In the genomic region with DNA sequence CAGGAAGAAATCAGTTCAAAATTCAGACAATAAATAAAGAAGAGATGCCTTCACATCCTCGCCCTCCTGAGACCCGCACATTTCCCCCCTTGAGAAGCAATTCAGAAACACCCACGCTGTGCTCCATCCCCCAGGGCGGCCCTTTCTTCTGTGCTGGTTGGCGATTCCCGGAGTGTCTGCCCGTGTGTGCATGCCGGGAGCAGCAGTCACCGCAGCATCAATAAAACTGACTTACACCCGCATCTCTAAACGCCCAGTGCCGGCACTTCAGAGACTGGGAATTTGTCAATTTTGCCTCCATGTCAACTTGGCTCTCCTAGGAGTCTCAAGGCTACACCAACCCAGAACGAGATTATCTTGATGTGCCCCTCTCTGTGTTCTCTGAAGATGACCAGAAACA, we compare ENCODE assay signal across 1 cellular context.
TF ChIP-seq lines count a peak whose summit lies in the region.

No MANE protein-coding gene starts in this region.

TF ChIP-seq in GM23338, 12 proteins besides CTCF, POLR2A, EP300 and RAD21 (continued from another document):
- TF ChIP-seq, protein P1, sequence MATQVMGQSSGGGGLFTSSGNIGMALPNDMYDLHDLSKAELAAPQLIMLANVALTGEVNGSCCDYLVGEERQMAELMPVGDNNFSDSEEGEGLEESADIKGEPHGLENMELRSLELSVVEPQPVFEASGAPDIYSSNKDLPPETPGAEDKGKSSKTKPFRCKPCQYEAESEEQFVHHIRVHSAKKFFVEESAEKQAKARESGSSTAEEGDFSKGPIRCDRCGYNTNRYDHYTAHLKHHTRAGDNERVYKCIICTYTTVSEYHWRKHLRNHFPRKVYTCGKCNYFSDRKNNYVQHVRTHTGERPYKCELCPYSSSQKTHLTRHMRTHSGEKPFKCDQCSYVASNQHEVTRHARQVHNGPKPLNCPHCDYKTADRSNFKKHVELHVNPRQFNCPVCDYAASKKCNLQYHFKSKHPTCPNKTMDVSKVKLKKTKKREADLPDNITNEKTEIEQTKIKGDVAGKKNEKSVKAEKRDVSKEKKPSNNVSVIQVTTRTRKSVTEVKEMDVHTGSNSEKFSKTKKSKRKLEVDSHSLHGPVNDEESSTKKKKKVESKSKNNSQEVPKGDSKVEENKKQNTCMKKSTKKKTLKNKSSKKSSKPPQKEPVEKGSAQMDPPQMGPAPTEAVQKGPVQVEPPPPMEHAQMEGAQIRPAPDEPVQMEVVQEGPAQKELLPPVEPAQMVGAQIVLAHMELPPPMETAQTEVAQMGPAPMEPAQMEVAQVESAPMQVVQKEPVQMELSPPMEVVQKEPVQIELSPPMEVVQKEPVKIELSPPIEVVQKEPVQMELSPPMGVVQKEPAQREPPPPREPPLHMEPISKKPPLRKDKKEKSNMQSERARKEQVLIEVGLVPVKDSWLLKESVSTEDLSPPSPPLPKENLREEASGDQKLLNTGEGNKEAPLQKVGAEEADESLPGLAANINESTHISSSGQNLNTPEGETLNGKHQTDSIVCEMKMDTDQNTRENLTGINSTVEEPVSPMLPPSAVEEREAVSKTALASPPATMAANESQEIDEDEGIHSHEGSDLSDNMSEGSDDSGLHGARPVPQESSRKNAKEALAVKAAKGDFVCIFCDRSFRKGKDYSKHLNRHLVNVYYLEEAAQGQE (IDR thresholded peaks at IDR 0.05; ENCODE audit: unreplicated experiment): no peak
- TF ChIP-seq, protein P2, sequence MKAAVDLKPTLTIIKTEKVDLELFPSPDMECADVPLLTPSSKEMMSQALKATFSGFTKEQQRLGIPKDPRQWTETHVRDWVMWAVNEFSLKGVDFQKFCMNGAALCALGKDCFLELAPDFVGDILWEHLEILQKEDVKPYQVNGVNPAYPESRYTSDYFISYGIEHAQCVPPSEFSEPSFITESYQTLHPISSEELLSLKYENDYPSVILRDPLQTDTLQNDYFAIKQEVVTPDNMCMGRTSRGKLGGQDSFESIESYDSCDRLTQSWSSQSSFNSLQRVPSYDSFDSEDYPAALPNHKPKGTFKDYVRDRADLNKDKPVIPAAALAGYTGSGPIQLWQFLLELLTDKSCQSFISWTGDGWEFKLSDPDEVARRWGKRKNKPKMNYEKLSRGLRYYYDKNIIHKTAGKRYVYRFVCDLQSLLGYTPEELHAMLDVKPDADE (IDR thresholded peaks at IDR 0.05): no peak
- no peak for TF ChIP-seq EZH2 (IDR thresholded peaks at IDR 0.05; ENCODE audit: low read depth, unreplicated experiment)
- TF ChIP-seq POLR2AphosphoS5 (IDR thresholded peaks at IDR 0.05; ENCODE audit: low read depth): no peak
- TF ChIP-seq CREB1 (CRISPR knock-in tag; IDR thresholded peaks at IDR 0.05; ENCODE audit: low read depth): no peak
- TF ChIP-seq ZNF331 (CRISPR knock-in tag; IDR thresholded peaks at IDR 0.05; ENCODE audit: low read depth): no peak
- no peak for TF ChIP-seq NANOG (IDR thresholded peaks at IDR 0.05; ENCODE audit: borderline replicate concordance)
- TF ChIP-seq JUNB (IDR thresholded peaks at IDR 0.05; ENCODE audit: unreplicated experiment): no peak
- TF ChIP-seq STAT1 (IDR thresholded peaks at IDR 0.05; ENCODE audit: unreplicated experiment): no peak
- no peak for TF ChIP-seq ZNF114 (CRISPR knock-in tag; IDR thresholded peaks at IDR 0.05)
- TF ChIP-seq, protein P3, sequence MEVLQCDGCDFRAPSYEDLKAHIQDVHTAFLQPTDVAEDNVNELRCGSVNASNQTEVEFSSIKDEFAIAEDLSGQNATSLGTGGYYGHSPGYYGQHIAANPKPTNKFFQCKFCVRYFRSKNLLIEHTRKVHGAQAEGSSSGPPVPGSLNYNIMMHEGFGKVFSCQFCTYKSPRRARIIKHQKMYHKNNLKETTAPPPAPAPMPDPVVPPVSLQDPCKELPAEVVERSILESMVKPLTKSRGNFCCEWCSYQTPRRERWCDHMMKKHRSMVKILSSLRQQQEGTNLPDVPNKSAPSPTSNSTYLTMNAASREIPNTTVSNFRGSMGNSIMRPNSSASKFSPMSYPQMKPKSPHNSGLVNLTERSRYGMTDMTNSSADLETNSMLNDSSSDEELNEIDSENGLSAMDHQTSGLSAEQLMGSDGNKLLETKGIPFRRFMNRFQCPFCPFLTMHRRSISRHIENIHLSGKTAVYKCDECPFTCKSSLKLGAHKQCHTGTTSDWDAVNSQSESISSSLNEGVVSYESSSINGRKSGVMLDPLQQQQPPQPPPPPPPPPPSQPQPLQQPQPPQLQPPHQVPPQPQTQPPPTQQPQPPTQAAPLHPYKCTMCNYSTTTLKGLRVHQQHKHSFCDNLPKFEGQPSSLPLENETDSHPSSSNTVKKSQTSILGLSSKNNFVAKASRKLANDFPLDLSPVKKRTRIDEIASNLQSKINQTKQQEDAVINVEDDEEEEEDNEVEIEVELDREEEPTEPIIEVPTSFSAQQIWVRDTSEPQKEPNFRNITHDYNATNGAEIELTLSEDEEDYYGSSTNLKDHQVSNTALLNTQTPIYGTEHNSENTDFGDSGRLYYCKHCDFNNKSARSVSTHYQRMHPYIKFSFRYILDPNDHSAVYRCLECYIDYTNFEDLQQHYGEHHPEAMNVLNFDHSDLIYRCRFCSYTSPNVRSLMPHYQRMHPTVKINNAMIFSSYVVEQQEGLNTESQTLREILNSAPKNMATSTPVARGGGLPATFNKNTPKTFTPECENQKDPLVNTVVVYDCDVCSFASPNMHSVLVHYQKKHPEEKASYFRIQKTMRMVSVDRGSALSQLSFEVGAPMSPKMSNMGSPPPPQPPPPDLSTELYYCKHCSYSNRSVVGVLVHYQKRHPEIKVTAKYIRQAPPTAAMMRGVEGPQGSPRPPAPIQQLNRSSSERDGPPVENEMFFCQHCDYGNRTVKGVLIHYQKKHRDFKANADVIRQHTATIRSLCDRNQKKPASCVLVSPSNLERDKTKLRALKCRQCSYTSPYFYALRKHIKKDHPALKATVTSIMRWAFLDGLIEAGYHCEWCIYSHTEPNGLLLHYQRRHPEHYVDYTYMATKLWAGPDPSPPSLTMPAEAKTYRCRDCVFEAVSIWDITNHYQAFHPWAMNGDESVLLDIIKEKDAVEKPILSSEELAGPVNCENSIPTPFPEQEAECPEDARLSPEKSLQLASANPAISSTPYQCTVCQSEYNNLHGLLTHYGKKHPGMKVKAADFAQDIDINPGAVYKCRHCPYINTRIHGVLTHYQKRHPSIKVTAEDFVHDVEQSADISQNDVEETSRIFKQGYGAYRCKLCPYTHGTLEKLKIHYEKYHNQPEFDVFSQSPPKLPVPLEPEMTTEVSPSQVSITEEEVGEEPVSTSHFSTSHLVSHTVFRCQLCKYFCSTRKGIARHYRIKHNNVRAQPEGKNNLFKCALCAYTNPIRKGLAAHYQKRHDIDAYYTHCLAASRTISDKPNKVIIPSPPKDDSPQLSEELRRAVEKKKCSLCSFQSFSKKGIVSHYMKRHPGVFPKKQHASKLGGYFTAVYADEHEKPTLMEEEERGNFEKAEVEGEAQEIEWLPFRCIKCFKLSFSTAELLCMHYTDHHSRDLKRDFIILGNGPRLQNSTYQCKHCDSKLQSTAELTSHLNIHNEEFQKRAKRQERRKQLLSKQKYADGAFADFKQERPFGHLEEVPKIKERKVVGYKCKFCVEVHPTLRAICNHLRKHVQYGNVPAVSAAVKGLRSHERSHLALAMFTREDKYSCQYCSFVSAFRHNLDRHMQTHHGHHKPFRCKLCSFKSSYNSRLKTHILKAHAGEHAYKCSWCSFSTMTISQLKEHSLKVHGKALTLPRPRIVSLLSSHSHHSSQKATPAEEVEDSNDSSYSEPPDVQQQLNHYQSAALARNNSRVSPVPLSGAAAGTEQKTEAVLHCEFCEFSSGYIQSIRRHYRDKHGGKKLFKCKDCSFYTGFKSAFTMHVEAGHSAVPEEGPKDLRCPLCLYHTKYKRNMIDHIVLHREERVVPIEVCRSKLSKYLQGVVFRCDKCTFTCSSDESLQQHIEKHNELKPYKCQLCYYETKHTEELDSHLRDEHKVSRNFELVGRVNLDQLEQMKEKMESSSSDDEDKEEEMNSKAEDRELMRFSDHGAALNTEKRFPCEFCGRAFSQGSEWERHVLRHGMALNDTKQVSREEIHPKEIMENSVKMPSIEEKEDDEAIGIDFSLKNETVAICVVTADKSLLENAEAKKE (CRISPR knock-in tag; IDR thresholded peaks at IDR 0.05): no peak
